8 cellular contexts compared by ENCODE assay signal in genomic region chr1:67431156-67431765, GRCh38. TPM values are rescaled to one million over a fixed set of nuclear protein-coding genes. Genes with fewer than 3 reads are reported as not detected.
DNase-seq lines count a peak whose midpoint lies in the region; ATAC-seq and TF ChIP-seq lines count a peak whose summit lies in the region.

No MANE protein-coding gene starts in this region.

- H3K27ac Mint-ChIP-seq in WTC11 = peak overlapping the region; percentile 99
- peak overlapping the region; percentile 100 for H3K27ac Mint-ChIP-seq in stimulated activated effector memory CD8-positive, alpha-beta T cell treated with anti-CD3 and anti-CD28 coated beads, Interleukin-12 subunit alpha, Interleukin-12 subunit beta, amount 100 ng/mL, for 72 hours

- DNase-seq in NCI-H1092 treated with DMSO at 0.1 percent for 48 hours (lab: John Stamatoyannopoulos, UW) (peak; percentile 61), NCI-H1092 (lab: John Stamatoyannopoulos, UW) (no peak), WTC11 (ENCODE audit: low spot score) (no peak), iPS DF 6.9 (ENCODE audit: low read depth, low spot score) (no peak), NCI-H2196 treated with DMSO at 0.1 percent for 48 hours (lab: John Stamatoyannopoulos, UW; ENCODE audit: unreplicated experiment) (no peak), nucleus accumbens (lab: John Stamatoyannopoulos, UW) (no peak)
- no peak for DNase-seq in stimulated activated effector memory CD8-positive, alpha-beta T cell treated with anti-CD3 and anti-CD28 coated beads, Interleukin-12 subunit alpha, Interleukin-12 subunit beta, amount 100 ng/mL, for 72 hours (ENCODE audit: low spot score in 2 of 2)

- POLR2A ChIA-PET in WTC11 (lab: Charles Lee) = interaction anchor here (0.6 to 1.2 kb wide), 5 partner anchors 26 to 502 kb away, joined by 3 to 6 read pairs (median 3); no protein-coding TSS in a partner anchor

- H3K4me1 Mint-ChIP-seq in WTC11 = peaks cover 34% of the 10 kb centered on the region
- peaks cover 32% of the 10 kb centered on the region for H3K4me1 Mint-ChIP-seq in stimulated activated effector memory CD8-positive, alpha-beta T cell treated with anti-CD3 and anti-CD28 coated beads, Interleukin-12 subunit alpha, Interleukin-12 subunit beta, amount 100 ng/mL, for 72 hours

- no peak overlapping the region for H3K27ac ChIP-seq in iPS DF 6.9 (ENCODE audit: low read length)

- H3K4me3 Mint-ChIP-seq in WTC11 = peak overlapping the region; percentile 100
- peak overlapping the region; percentile 99 for H3K4me3 Mint-ChIP-seq in stimulated activated effector memory CD8-positive, alpha-beta T cell treated with anti-CD3 and anti-CD28 coated beads, Interleukin-12 subunit alpha, Interleukin-12 subunit beta, amount 100 ng/mL, for 72 hours

- ATAC-seq in WTC11 (no peak), GM18498 (IDR thresholded peaks at IDR 0.05; ENCODE audit: unreplicated experiment) (no peak)
- ATAC-seq in stimulated activated effector memory CD8-positive, alpha-beta T cell treated with anti-CD3 and anti-CD28 coated beads, Interleukin-12 subunit alpha, Interleukin-12 subunit beta, amount 100 ng/mL, for 72 hours = no peak

- no peaks in the 10 kb centered on the region for H3K27me3 Mint-ChIP-seq in WTC11 (ENCODE audit: low read depth)

- peaks cover 36% of the 10 kb centered on the region for H3K36me3 Mint-ChIP-seq in WTC11
- H3K36me3 Mint-ChIP-seq in stimulated activated effector memory CD8-positive, alpha-beta T cell treated with anti-CD3 and anti-CD28 coated beads, Interleukin-12 subunit alpha, Interleukin-12 subunit beta, amount 100 ng/mL, for 72 hours = peaks cover 54% of the 10 kb centered on the region

- H3K9me3 ChIP-seq in iPS DF 6.9 (ENCODE audit: control insufficient read depth, insufficient read depth, low read length) = no peaks in the 10 kb centered on the region

- no CpG with 5 or more reads among the region's 12 CpGs for WGBS in iPS DF 6.9 (ENCODE audit: insufficient coverage, insufficient read length)

- CTCF ChIA-PET in WTC11 (lab: Charles Lee) = interaction anchor here (0.8 to 4.2 kb wide), 8 partner anchors 16 to 218 kb away, joined by 3 to 19 read pairs (median 5); no protein-coding TSS in a partner anchor

- H3K9me3 Mint-ChIP-seq in WTC11 = no peaks in the 10 kb centered on the region
- H3K9me3 Mint-ChIP-seq in stimulated activated effector memory CD8-positive, alpha-beta T cell treated with anti-CD3 and anti-CD28 coated beads, Interleukin-12 subunit alpha, Interleukin-12 subunit beta, amount 100 ng/mL, for 72 hours = no peaks in the 10 kb centered on the region

- TF ChIP-seq CTCF in WTC11 (IDR thresholded peaks at IDR 0.05) = no peak

- no peaks in the 10 kb centered on the region for H3K27me3 ChIP-seq in iPS DF 6.9 (ENCODE audit: control insufficient read depth, insufficient read depth, low read length)

- no peaks in the 10 kb centered on the region for H3K4me1 ChIP-seq in iPS DF 6.9 (ENCODE audit: control insufficient read depth, insufficient read depth, low read length)

- peaks cover 9% of the 10 kb centered on the region for H3K36me3 ChIP-seq in iPS DF 6.9 (ENCODE audit: control insufficient read depth, insufficient read depth, low read length)

- peak overlapping the region; percentile 89; the same call in 1 of the 2 replicates for H3K4me3 ChIP-seq in iPS DF 6.9 (ENCODE audit: low read length)

TF ChIP-seq in WTC11, 78 proteins besides CTCF, POLR2A, EP300 and RAD21:
- TF ChIP-seq ZNF396 (CRISPR knock-in tag; IDR thresholded peaks at IDR 0.05; ENCODE audit: borderline replicate concordance) (no peak), HMGXB4 (CRISPR knock-in tag; IDR thresholded peaks at IDR 0.05) (no peak), PRRX2 (CRISPR knock-in tag; IDR thresholded peaks at IDR 0.05) (no peak), ZNF219 (CRISPR knock-in tag; IDR thresholded peaks at IDR 0.05; ENCODE audit: borderline replicate concordance) (no peak), ZNF532 (CRISPR knock-in tag; IDR thresholded peaks at IDR 0.05; ENCODE audit: borderline replicate concordance) (no peak), ZMAT4 (CRISPR knock-in tag; IDR thresholded peaks at IDR 0.05) (no peak), JUN (CRISPR knock-in tag; IDR thresholded peaks at IDR 0.05) (no peak), ZNF232 (CRISPR knock-in tag; IDR thresholded peaks at IDR 0.05) (no peak), MLX (CRISPR knock-in tag; IDR thresholded peaks at IDR 0.05) (no peak), ERG (CRISPR knock-in tag; IDR thresholded peaks at IDR 0.05) (no peak)

RNA-seq across cellular contexts. Expression of gene SERBP1, which starts 1.1 kb away (rescaled TPM):
- 531 to 543 TPM (median 533 TPM) in 3 replicates for total RNA-seq in WTC11 (2021)
